ENCODE assay signal across 25 cellular contexts in the genomic region with DNA sequence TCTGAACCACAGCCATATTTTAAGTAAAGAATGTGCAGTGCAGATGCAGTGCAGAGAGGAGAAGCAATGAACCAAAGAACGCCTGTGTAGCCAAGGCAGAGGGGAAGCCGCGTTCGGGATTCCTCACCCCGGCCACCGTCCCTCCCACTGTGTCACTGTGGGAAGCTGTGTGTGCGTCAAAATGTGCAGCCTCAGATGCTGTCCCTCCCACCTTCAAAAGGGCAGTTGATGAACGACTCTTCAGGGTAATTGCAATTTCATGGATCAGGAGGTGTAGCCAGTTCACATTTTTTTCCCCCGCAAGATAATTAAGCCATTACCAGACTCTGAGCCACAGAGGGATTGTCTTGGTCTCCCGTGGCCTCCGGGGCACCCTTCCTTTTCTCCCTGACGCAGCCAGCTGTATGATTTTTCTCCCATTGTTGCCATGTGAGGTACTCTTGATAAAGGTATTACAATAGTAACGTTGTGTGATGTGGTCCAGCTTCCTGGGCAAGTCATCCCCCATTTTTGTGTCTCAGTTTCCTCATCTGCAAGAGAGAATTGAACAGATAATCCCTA.
A peak's percentile ranks its signal among the peaks of the same experiment; 100 is the strongest.
DNase-seq lines count a peak whose midpoint lies in the region; ATAC-seq and TF ChIP-seq lines count a peak whose summit lies in the region.
"Had no signal": no experiment of that assay in that cellular context is flagged by ENCODE, and none has a peak within 500 bp of the region (broad histone marks: within the 10 kb centered on the region; RNA-seq: fewer than 3 reads in every experiment).

No MANE protein-coding gene starts in this region.

- CTCF ChIA-PET in SK-N-SH (lab: Yijun Ruan, JAX): interaction anchor here (0.6 kb wide), 1 partner anchor 118 kb away, joined by 3 read pairs; no protein-coding TSS in a partner anchor

- H3K36me3 ChIP-seq in SK-N-SH (replicated peaks in 1 of 2; ENCODE audit: control insufficient read depth in 1 of 2, insufficient read depth in 2 of 2, low read length in 1 of 2) (no peaks in the 10 kb centered on the region), RWPE2 (ENCODE audit: low read depth) (no peaks in the 10 kb centered on the region), lower lobe of right lung (no peaks in the 10 kb centered on the region), suprapubic skin (no peaks in the 10 kb centered on the region)
- H3K36me3 ChIP-seq: brain microvascular endothelial cell, left ventricle myocardium inferior, neutrophil, sigmoid colon, stomach, tibial artery had no signal

- H3K27ac Mint-ChIP-seq in glutamatergic neuron (ENCODE audit: unreplicated experiment): no peak overlapping the region
- H3K27ac Mint-ChIP-seq: activated B cell treated with CpG ODN at 0.5 μM for 24 hours; activated naive CD8-positive, alpha-beta T cell treated with anti-CD3 and anti-CD28 coated beads, Interleukin-2, amount 50 U/mL, for 24 hours; CD4-positive, alpha-beta T cell had no signal

- TF ChIP-seq EP300 in SK-N-SH (IDR thresholded peaks at IDR 0.05; ENCODE audit: borderline replicate concordance in 1 of 2, low read depth in 1 of 2, low read length in 1 of 2): no peak
- no peak for TF ChIP-seq EP300 in suprapubic skin (IDR thresholded peaks at IDR 0.05)

- H3K9ac ChIP-seq in SK-N-SH: no peak overlapping the region

- TF ChIP-seq CTCF in SK-N-SH (IDR thresholded peaks at IDR 0.05) (no peak), RWPE2 (IDR thresholded peaks at IDR 0.05; ENCODE audit: poor library complexity, severe bottlenecking) (no peak), glutamatergic neuron (IDR thresholded peaks at IDR 0.05; ENCODE audit: partially characterized antibody, unreplicated experiment) (peak; percentile 12), lower lobe of right lung (IDR thresholded peaks at IDR 0.05) (no peak), suprapubic skin (IDR thresholded peaks at IDR 0.05) (no peak)

- no peak overlapping the region for H3K4me3 Mint-ChIP-seq in glutamatergic neuron (ENCODE audit: unreplicated experiment)
- H3K4me3 Mint-ChIP-seq: activated B cell treated with CpG ODN at 0.5 μM for 24 hours; activated naive CD8-positive, alpha-beta T cell treated with anti-CD3 and anti-CD28 coated beads, Interleukin-2, amount 50 U/mL, for 24 hours; activated T-cell treated with anti-CD3 and anti-CD28 coated beads, Interleukin-2, amount 50 U/mL, for 4 hours; CD4-positive, alpha-beta T cell had no signal

- no peaks in the 10 kb centered on the region for H3K9me2 ChIP-seq in SK-N-SH

- no peak for TF ChIP-seq POLR2A in suprapubic skin (IDR thresholded peaks at IDR 0.05)

- no peaks in the 10 kb centered on the region for H3K27me3 ChIP-seq in SK-N-SH (ENCODE audit: insufficient read depth)
- H3K27me3 ChIP-seq in RWPE2 (ENCODE audit: insufficient read depth, poor library complexity, severe bottlenecking): no peaks in the 10 kb centered on the region
- peaks cover 29% of the 10 kb centered on the region for H3K27me3 ChIP-seq in lower lobe of right lung (ENCODE audit: low read depth)
- H3K27me3 ChIP-seq in suprapubic skin: peaks cover 60% of the 10 kb centered on the region
- H3K27me3 ChIP-seq: brain microvascular endothelial cell, tibial artery had no signal

- H3F3A ChIP-seq in SK-N-SH (replicated peaks; ENCODE audit: insufficient read depth): peaks cover 47% of the 10 kb centered on the region

- POLR2A ChIA-PET in SK-N-SH (lab: Yijun Ruan, JAX): no interaction called here

- H3K27ac ChIP-seq in SK-N-SH (ENCODE audit: low read depth in 2 of 2, low read length in 1 of 2) (no peak overlapping the region), RWPE2 (ENCODE audit: poor library complexity, severe bottlenecking) (no peak overlapping the region), lower lobe of right lung (no peak overlapping the region), suprapubic skin (no peak overlapping the region)
- H3K27ac ChIP-seq: 22Rv1, brain microvascular endothelial cell, left ventricle myocardium inferior, neutrophil, sigmoid colon, stomach had no signal

- TF ChIP-seq RAD21 in SK-N-SH (IDR thresholded peaks at IDR 0.05; ENCODE audit: low read length): no peak

- intact Hi-C loops in lower lobe of right lung (cut with DNase I): no loop called here

- H3K4me3 ChIP-seq in SK-N-SH (ENCODE audit: low read depth in 2 of 2, low read length in 1 of 2): no peak overlapping the region
- H3K4me3 ChIP-seq in RWPE2 (ENCODE audit: severe bottlenecking): no peak overlapping the region
- H3K4me3 ChIP-seq in lower lobe of right lung: no peak overlapping the region
- H3K4me3 ChIP-seq in suprapubic skin: no peak overlapping the region
- H3K4me3 ChIP-seq: left ventricle myocardium inferior, sigmoid colon, stomach, tibial artery had no signal

- DNase-seq in SK-N-SH (no peak), RWPE2 (ENCODE audit: low spot score) (peak; percentile 9), glutamatergic neuron (no peak), retina (no peak), lower lobe of right lung (no peak), NCI-H524 treated with DMSO at 0.1 percent for 48 hours (lab: John Stamatoyannopoulos, UW) (no peak), suprapubic skin (ENCODE audit: low spot score in 2 of 2) (no peak)
- DNase-seq: activated B cell treated with CpG ODN at 0.5 μM for 24 hours; activated naive CD4-positive, alpha-beta T cell; activated naive CD8-positive, alpha-beta T cell treated with anti-CD3 and anti-CD28 coated beads, Interleukin-2, amount 50 U/mL, for 24 hours; activated T-cell treated with anti-CD3 and anti-CD28 coated beads, Interleukin-2, amount 50 U/mL, for 4 hours; CD4-positive, alpha-beta T cell; GOT3; left ventricle myocardium inferior; NCI-H774; posterior cingulate gyrus; stimulated activated CD4-positive, alpha-beta T cell treated with anti-CD3 and anti-CD28 coated beads, Interleukin-4, amount 100 ng/mL, for 1 hour had no signal

- peak overlapping the region; percentile 45; the same call in 1 of the 2 replicates for H3K4me2 ChIP-seq in SK-N-SH

- WGBS in SK-N-SH (ENCODE audit: low lambda C conversion rate): 18% methylated on average over 13 of the region's 13 CpGs
- WGBS in suprapubic skin: 57% methylated on average over 13 of the region's 13 CpGs

- H3K4me1 Mint-ChIP-seq in glutamatergic neuron (ENCODE audit: low read depth, unreplicated experiment): peaks cover 13% of the 10 kb centered on the region
- H3K4me1 Mint-ChIP-seq: activated B cell treated with CpG ODN at 0.5 μM for 24 hours; activated naive CD8-positive, alpha-beta T cell treated with anti-CD3 and anti-CD28 coated beads, Interleukin-2, amount 50 U/mL, for 24 hours had no signal

- H2AFZ ChIP-seq in SK-N-SH (ENCODE audit: low read depth): no peak overlapping the region

- H4K20me1 ChIP-seq in SK-N-SH (ENCODE audit: insufficient read depth): no peaks in the 10 kb centered on the region

- ATAC-seq in SK-N-SH treated with all-trans-retinoic acid at 6 μM for 48 hours (no peak), RWPE2 (ENCODE audit: low read depth) (no peak), lower lobe of right lung (no peak)
- ATAC-seq: activated naive CD8-positive, alpha-beta T cell treated with anti-CD3 and anti-CD28 coated beads, Interleukin-2, amount 50 U/mL, for 24 hours; activated T-cell treated with anti-CD3 and anti-CD28 coated beads, Interleukin-2, amount 50 U/mL, for 4 hours; Panc1 had no signal

- H3K4me1 ChIP-seq in SK-N-SH (ENCODE audit: control insufficient read depth in 1 of 2, insufficient read depth in 2 of 2, low read depth in 1 of 2, low read length in 1 of 2): peaks cover 0 to 27% of the 10 kb centered on the region in 2 experiments; a peak in 2 of 4 replicates
- peaks cover 4% of the 10 kb centered on the region for H3K4me1 ChIP-seq in RWPE2 (ENCODE audit: insufficient read depth, poor library complexity, severe bottlenecking)
- H3K4me1 ChIP-seq in lower lobe of right lung: no peaks in the 10 kb centered on the region
- no peaks in the 10 kb centered on the region for H3K4me1 ChIP-seq in suprapubic skin
- H3K4me1 ChIP-seq: left ventricle myocardium inferior, sigmoid colon, stomach had no signal

- peaks cover 3% of the 10 kb centered on the region; the same call in 1 of the 2 replicates for H3K79me2 ChIP-seq in SK-N-SH (ENCODE audit: insufficient read depth)

- H3K9me3 Mint-ChIP-seq in glutamatergic neuron (ENCODE audit: unreplicated experiment): peaks cover 2% of the 10 kb centered on the region
- H3K9me3 Mint-ChIP-seq: activated B cell treated with CpG ODN at 0.5 μM for 24 hours; activated T-cell treated with anti-CD3 and anti-CD28 coated beads, Interleukin-2, amount 50 U/mL, for 4 hours; CD4-positive, alpha-beta T cell had no signal

- no peaks in the 10 kb centered on the region for H3K9me3 ChIP-seq in SK-N-SH
- H3K9me3 ChIP-seq in RWPE2 (ENCODE audit: severe bottlenecking): no peaks in the 10 kb centered on the region
- H3K9me3 ChIP-seq in lower lobe of right lung: no peaks in the 10 kb centered on the region
- no peaks in the 10 kb centered on the region for H3K9me3 ChIP-seq in suprapubic skin
- H3K9me3 ChIP-seq: neutrophil, tibial artery had no signal

- no peaks in the 10 kb centered on the region for H3K36me3 Mint-ChIP-seq in glutamatergic neuron (ENCODE audit: unreplicated experiment)

- peaks cover 2% of the 10 kb centered on the region for H3K27me3 Mint-ChIP-seq in glutamatergic neuron (ENCODE audit: unreplicated experiment)

TF ChIP-seq in SK-N-SH, 30 proteins besides CTCF, POLR2A, EP300 and RAD21 (continues in another document):
- TF ChIP-seq, protein P1, sequence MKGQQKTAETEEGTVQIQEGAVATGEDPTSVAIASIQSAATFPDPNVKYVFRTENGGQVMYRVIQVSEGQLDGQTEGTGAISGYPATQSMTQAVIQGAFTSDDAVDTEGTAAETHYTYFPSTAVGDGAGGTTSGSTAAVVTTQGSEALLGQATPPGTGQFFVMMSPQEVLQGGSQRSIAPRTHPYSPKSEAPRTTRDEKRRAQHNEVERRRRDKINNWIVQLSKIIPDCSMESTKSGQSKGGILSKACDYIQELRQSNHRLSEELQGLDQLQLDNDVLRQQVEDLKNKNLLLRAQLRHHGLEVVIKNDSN (IDR thresholded peaks at IDR 0.05; ENCODE audit: borderline replicate concordance, low read depth): no peak

TF ChIP-seq in SK-N-SH treated with all-trans-retinoic acid at 6 μM for 48 hours, 23 proteins besides CTCF, POLR2A, EP300 and RAD21 (continues in another document):
- TF ChIP-seq TCF4 (CRISPR knock-in tag; IDR thresholded peaks at IDR 0.05; ENCODE audit: borderline replicate concordance) (no peak), SNAI2 (CRISPR knock-in tag; IDR thresholded peaks at IDR 0.05) (no peak), OSR1 (CRISPR knock-in tag; IDR thresholded peaks at IDR 0.05) (no peak)
- TF ChIP-seq, protein P2, sequence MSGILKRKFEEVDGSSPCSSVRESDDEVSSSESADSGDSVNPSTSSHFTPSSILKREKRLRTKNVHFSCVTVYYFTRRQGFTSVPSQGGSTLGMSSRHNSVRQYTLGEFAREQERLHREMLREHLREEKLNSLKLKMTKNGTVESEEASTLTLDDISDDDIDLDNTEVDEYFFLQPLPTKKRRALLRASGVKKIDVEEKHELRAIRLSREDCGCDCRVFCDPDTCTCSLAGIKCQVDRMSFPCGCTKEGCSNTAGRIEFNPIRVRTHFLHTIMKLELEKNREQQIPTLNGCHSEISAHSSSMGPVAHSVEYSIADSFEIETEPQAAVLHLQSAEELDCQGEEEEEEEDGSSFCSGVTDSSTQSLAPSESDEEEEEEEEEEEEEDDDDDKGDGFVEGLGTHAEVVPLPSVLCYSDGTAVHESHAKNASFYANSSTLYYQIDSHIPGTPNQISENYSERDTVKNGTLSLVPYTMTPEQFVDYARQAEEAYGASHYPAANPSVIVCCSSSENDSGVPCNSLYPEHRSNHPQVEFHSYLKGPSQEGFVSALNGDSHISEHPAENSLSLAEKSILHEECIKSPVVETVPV (CRISPR knock-in tag; IDR thresholded peaks at IDR 0.05): no peak
